7 cellular contexts compared by ENCODE assay signal in the genomic region with DNA sequence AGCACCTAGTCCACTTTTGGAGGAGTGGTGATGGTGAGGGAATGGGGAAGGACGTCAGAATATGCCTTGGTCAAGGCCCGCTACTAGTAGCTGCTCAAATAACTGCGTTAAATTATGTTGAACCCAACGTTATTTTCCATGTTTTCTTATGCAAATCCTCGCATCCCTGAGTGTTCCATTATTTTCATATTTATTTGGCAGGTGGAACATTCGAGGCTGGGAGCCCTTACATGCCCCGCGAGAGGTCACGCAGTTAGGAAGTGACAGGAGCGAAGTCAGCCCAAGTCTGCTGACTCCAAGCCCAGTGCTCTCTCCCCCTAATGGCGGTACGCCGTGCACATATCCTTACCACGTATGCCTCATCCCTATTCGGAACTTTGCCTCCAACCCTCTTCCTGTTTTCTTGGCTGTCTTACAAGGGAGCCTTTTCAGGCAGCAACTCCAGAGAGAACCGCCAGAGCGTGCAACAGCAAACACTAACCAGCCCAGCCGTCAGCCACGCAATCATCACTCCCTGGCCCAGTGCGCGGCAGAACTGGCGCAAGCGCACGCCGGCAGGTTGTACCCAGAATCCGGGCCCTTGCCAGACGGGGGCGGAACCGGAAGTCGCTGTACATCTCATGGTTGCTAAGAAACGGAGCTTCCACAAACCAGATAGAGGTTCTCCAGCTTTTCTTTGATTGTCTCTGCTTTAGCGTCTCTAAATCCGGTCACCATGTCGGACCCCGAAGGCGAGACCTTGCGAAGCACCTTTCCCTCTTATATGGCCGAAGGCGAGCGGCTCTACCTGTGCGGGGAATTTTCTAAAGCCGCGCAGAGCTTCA.
DNase-seq lines count a peak whose midpoint lies in the region; ATAC-seq and TF ChIP-seq lines count a peak whose summit lies in the region.

A gene with protein sequence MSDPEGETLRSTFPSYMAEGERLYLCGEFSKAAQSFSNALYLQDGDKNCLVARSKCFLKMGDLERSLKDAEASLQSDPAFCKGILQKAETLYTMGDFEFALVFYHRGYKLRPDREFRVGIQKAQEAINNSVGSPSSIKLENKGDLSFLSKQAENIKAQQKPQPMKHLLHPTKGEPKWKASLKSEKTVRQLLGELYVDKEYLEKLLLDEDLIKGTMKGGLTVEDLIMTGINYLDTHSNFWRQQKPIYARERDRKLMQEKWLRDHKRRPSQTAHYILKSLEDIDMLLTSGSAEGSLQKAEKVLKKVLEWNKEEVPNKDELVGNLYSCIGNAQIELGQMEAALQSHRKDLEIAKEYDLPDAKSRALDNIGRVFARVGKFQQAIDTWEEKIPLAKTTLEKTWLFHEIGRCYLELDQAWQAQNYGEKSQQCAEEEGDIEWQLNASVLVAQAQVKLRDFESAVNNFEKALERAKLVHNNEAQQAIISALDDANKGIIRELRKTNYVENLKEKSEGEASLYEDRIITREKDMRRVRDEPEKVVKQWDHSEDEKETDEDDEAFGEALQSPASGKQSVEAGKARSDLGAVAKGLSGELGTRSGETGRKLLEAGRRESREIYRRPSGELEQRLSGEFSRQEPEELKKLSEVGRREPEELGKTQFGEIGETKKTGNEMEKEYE (plus strand): TSS at position 609 of the 824 bp plus-strand sequence. CDS start 107 bp downstream, at position 716.

- DNase-seq in NCI-H2029 (lab: John Stamatoyannopoulos, UW) (peak; percentile 92), T-helper 9 cell (peak; percentile 94), astrocyte of the hippocampus (ENCODE audit: low read depth, low spot score) (peak; percentile 98), hippocampal formation (lab: John Stamatoyannopoulos, UW) (peak; percentile 93 to 94), retina (peak; percentile 94)

- ATAC-seq in GM18505 (IDR thresholded peaks at IDR 0.05; ENCODE audit: unreplicated experiment) = peak; percentile 88
- ATAC-seq in HG02973 (IDR thresholded peaks at IDR 0.05; ENCODE audit: unreplicated experiment) = peak; percentile 89

- TF ChIP-seq POLR2A in GM18505 (IDR thresholded peaks at IDR 0.05; ENCODE audit: borderline replicate concordance, extremely low read depth, insufficient read depth, insufficient read length) = peak; percentile 96

Comparison
In these comparisons a context has a peak if more than half of its experiments do, and no peak if none do; other contexts are left out.
1. Peak in every context shown above with its lines: DNase-seq and ATAC-seq.